In the genomic region with DNA sequence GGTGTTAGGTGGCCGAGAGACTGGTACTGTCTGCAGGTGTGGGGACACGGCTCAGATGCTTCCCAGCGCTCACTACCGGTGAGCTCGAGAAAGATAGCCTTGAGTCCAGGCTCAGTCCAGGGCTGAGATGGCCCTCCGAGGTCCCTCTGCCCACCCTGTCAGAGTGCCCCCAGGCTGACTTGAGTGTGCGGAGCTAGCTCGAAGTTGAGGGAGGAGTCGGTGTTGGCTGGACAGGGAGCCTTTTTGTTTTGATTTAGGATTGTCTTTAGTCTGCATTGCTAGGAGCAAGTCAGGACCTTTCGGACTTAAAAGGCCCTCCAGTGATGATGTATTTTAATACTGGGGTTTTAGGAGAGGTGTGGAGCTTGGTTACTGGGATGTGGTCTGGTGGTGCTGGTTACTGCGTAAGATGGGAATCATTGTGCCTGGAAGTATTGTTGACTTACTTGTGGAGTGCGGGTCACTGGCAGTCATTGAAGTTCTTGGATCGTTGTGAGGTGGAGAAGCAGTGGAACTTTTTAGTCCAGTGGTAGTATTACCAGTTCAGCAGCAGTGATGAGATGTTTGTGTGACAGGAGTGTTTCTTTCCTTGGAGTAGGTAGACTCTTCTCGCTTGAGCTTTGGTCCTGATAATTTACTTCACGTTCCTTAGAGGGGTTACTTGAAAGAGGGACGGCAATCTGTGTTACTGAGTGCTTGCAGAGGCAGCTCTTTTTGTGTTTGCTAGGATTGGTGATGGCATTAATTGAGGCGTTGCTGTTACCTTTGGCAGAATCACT, we compare ENCODE assay signal across 8 cellular contexts.
DNase-seq lines count a peak whose midpoint lies in the region; ATAC-seq and TF ChIP-seq lines count a peak whose summit lies in the region.

No MANE protein-coding gene starts in this region.

- H3K4me1 Mint-ChIP-seq in activated naive CD8-positive, alpha-beta T cell treated with anti-CD3 and anti-CD28 coated beads, Interleukin-2, amount 50 U/mL, for 24 hours = peaks cover 36% of the 10 kb centered on the region

- TF ChIP-seq CTCF in Loucy (conservative IDR thresholded peaks at IDR 0.05; ENCODE audit: low read length) = no peak

- H3K9ac ChIP-seq in Loucy (ENCODE audit: low read depth, low read length, poor library complexity, severe bottlenecking) = peak overlapping the region; percentile 92

- H3K4me3 Mint-ChIP-seq in activated naive CD8-positive, alpha-beta T cell treated with anti-CD3 and anti-CD28 coated beads, Interleukin-2, amount 50 U/mL, for 24 hours = peak overlapping the region; percentile 85

- H3K79me2 ChIP-seq in Loucy (ENCODE audit: insufficient read depth, low read length) = peaks cover 60% of the 10 kb centered on the region

- no peaks in the 10 kb centered on the region for H4K20me1 ChIP-seq in Loucy (ENCODE audit: insufficient read depth, low read length, poor library complexity, severe bottlenecking)

- no peak for TF ChIP-seq POLR2A in GM18505 (IDR thresholded peaks at IDR 0.05; ENCODE audit: borderline replicate concordance, extremely low read depth, insufficient read depth, insufficient read length)

- peaks cover under 1% of the 10 kb centered on the region for H3K36me3 Mint-ChIP-seq in activated naive CD8-positive, alpha-beta T cell treated with anti-CD3 and anti-CD28 coated beads, Interleukin-2, amount 50 U/mL, for 24 hours (ENCODE audit: low read depth)

- H3K9me3 ChIP-seq in Loucy (ENCODE audit: insufficient read depth, low read depth, low read length) (no peaks in the 10 kb centered on the region), iPS DF 6.9 (ENCODE audit: control insufficient read depth, insufficient read depth, low read length) (no peaks in the 10 kb centered on the region)

- no peaks in the 10 kb centered on the region for H3K27me3 Mint-ChIP-seq in activated naive CD8-positive, alpha-beta T cell treated with anti-CD3 and anti-CD28 coated beads, Interleukin-2, amount 50 U/mL, for 24 hours

- peak overlapping the region; percentile 98 for H2AFZ ChIP-seq in Loucy (ENCODE audit: low read length)

- H3K4me3 ChIP-seq in Loucy (ENCODE audit: low read length, poor library complexity, severe bottlenecking) = peak overlapping the region; percentile 99
- H3K4me3 ChIP-seq in iPS DF 6.9 (ENCODE audit: low read length) = peak overlapping the region; percentile 82; the same call in 1 of the 2 replicates
- H3K4me3 ChIP-seq in skin epidermis = peak overlapping the region; percentile 67 to 89 (median 81)

- H3K4me2 ChIP-seq in Loucy (ENCODE audit: low read depth, low read length, poor library complexity, severe bottlenecking) = peak overlapping the region; percentile 87

- H3K27me3 ChIP-seq in Loucy (ENCODE audit: insufficient read depth, low read length, poor library complexity, severe bottlenecking) (no peaks in the 10 kb centered on the region), iPS DF 6.9 (ENCODE audit: control insufficient read depth, insufficient read depth, low read length) (no peaks in the 10 kb centered on the region)

- peak; percentile 59 for DNase-seq in DMS79 treated with DMSO at 0.1 percent for 48 hours (lab: John Stamatoyannopoulos, UW)
- DNase-seq in activated naive CD8-positive, alpha-beta T cell treated with anti-CD3 and anti-CD28 coated beads, Interleukin-2, amount 50 U/mL, for 24 hours = no peak
- DNase-seq in iPS DF 6.9 (ENCODE audit: low read depth, low spot score) = no peak
- DNase-seq in T-helper 9 cell = no peak

- H3K4me1 ChIP-seq in Loucy (ENCODE audit: insufficient read depth, low read length, poor library complexity, severe bottlenecking) (peaks cover 39% of the 10 kb centered on the region), iPS DF 6.9 (ENCODE audit: control insufficient read depth, insufficient read depth, low read length) (no peaks in the 10 kb centered on the region)

- no peaks in the 10 kb centered on the region for H3K9me3 Mint-ChIP-seq in activated naive CD8-positive, alpha-beta T cell treated with anti-CD3 and anti-CD28 coated beads, Interleukin-2, amount 50 U/mL, for 24 hours

- no CpG with 5 or more reads among the region's 17 CpGs for WGBS in iPS DF 6.9 (ENCODE audit: insufficient coverage, insufficient read length)

- ATAC-seq in activated naive CD8-positive, alpha-beta T cell treated with anti-CD3 and anti-CD28 coated beads, Interleukin-2, amount 50 U/mL, for 24 hours = no peak
- ATAC-seq in GM18505 (IDR thresholded peaks at IDR 0.05; ENCODE audit: unreplicated experiment) (no peak), GM21528 (IDR thresholded peaks at IDR 0.05; ENCODE audit: low FRiP score, unreplicated experiment) (no peak)

- no peaks in the 10 kb centered on the region for H3K9me2 ChIP-seq in Loucy (replicated peaks; ENCODE audit: low read depth, low read length)

- H3K36me3 ChIP-seq in Loucy (ENCODE audit: insufficient read depth, low read length) (no peaks in the 10 kb centered on the region), iPS DF 6.9 (ENCODE audit: control insufficient read depth, insufficient read depth, low read length) (no peaks in the 10 kb centered on the region)

- no peak overlapping the region for H3K27ac ChIP-seq in iPS DF 6.9 (ENCODE audit: low read length)
- H3K27ac ChIP-seq in skin epidermis = peak overlapping the region; percentile 43 to 89 (median 83)

- peak overlapping the region; percentile 92 for H3K27ac Mint-ChIP-seq in activated naive CD8-positive, alpha-beta T cell treated with anti-CD3 and anti-CD28 coated beads, Interleukin-2, amount 50 U/mL, for 24 hours

- no peaks in the 10 kb centered on the region for H3F3A ChIP-seq in Loucy (ENCODE audit: low read depth)
